ENCODE assay signal across 17 cellular contexts in genomic region chr9:36298566-36298965, GRCh38.
A peak's percentile ranks its signal among the peaks of the same experiment; 100 is the strongest.
DNase-seq lines count a peak whose midpoint lies in the region; ATAC-seq and TF ChIP-seq lines count a peak whose summit lies in the region.
"Had no signal": no experiment of that assay in that cellular context is flagged by ENCODE, and none has a peak within 500 bp of the region (broad histone marks: within the 10 kb centered on the region; RNA-seq: fewer than 3 reads in every experiment).

No MANE protein-coding gene starts in this region.

- no peak overlapping the region for H3K27ac ChIP-seq in caudate nucleus (ENCODE audit: low read depth, low read length)
- H3K27ac ChIP-seq: left ventricle myocardium inferior, vagina had no signal

- DNase-seq in AG09319 (ENCODE audit: extremely low read depth, low read depth) = peak; percentile 5
- peak; percentile 64 for DNase-seq in HS-27A (ENCODE audit: low read depth)
- DNase-seq in astrocyte of the cerebellum (ENCODE audit: low read depth) = peak; percentile 67
- DNase-seq in hepatic stellate cell (ENCODE audit: low spot score) = peak; percentile 41
- DNase-seq in midbrain (lab: John Stamatoyannopoulos, UW) = no peak
- no peak for DNase-seq in caudate nucleus (lab: John Stamatoyannopoulos, UW)
- DNase-seq: activated T-cell treated with anti-CD3 and anti-CD28 coated beads, Interleukin-2, amount 50 U/mL, for 1 hour; effector CD8-positive, alpha-beta T cell; left ventricle myocardium inferior; NCI-H1048; NCI-H2081; stimulated activated CD4-positive, alpha-beta T cell treated with anti-CD3 and anti-CD28 coated beads, Interleukin-1b, Interleukin-23, amount 100 ng/mL, for 48 hours had no signal

- in situ Hi-C loops in astrocyte of the cerebellum (cut with HindIII; ENCODE audit: low sequenced_read_pairs) = no loop called here

- TF ChIP-seq CTCF in AG09319 (IDR thresholded peaks at IDR 0.05; ENCODE audit: low read depth, low read length) (no peak), astrocyte of the cerebellum (IDR thresholded peaks at IDR 0.05; ENCODE audit: low read depth, low read length, missing control alignments) (no peak)

- no peak overlapping the region for H3K4me3 ChIP-seq in astrocyte of the cerebellum (ENCODE audit: low read depth, low read length)
- H3K4me3 ChIP-seq: left ventricle myocardium inferior, vagina had no signal

- ATAC-seq in HG02642 (IDR thresholded peaks at IDR 0.05; ENCODE audit: poor library complexity, unreplicated experiment) (no peak), GM18873 (IDR thresholded peaks at IDR 0.05; ENCODE audit: low FRiP score, unreplicated experiment) (no peak)
- ATAC-seq: activated naive CD4-positive, alpha-beta T cell treated with anti-CD3 and anti-CD28 coated beads, Interleukin-2, amount 50 U/mL, for 72 hours; sciatic nerve had no signal

Comparison
In these comparisons a context has a peak if more than half of its experiments do, and no peak if none do; other contexts are left out.
1. DNase-seq: peak in AG09319 (single experiment), HS-27A (single experiment), astrocyte of the cerebellum (single experiment) and hepatic stellate cell (single experiment); none in midbrain (single experiment) and caudate nucleus (0 of 61).